ENCODE assay signal across 9 cellular contexts in the genomic region with DNA sequence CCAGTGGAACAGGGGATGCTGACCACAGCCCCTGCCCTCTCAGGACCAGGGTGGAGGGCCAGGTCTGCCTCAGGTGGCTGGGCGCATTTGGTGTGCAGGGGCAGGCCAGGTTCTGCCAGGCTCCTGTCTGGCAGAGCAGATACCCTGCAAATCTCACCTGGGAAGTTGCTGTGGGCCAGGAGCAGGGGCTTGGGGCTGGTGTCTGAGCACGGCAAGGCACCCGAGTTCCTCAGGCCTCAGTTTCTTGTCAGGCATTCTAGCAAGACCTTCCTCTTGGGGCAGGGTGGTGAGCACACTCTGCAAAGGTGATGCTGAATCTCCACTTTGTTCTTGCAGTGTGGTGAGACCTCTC. TPM values are rescaled to one million over a fixed set of nuclear protein-coding genes. Genes with fewer than 3 reads are reported as not detected.
DNase-seq lines count a peak whose midpoint lies in the region; ATAC-seq and TF ChIP-seq lines count a peak whose summit lies in the region.
"Had no signal": no experiment of that assay in that cellular context is flagged by ENCODE, and none has a peak within 500 bp of the region (broad histone marks: within the 10 kb centered on the region; RNA-seq: fewer than 3 reads in every experiment).

No MANE protein-coding gene starts in this region.

- no peak for ATAC-seq in WTC11
- ATAC-seq in GM21529 (IDR thresholded peaks at IDR 0.05; ENCODE audit: unreplicated experiment) = no peak
- no peak for ATAC-seq in HG02588 (IDR thresholded peaks at IDR 0.05; ENCODE audit: unreplicated experiment)

- peak overlapping the region; percentile 18 to 29 for H3K9ac ChIP-seq in stomach smooth muscle (ENCODE audit: low read length in 2 of 2)

- peak overlapping the region in 1 of 2 donors; percentile 81 for H3K4me3 ChIP-seq in stomach smooth muscle (ENCODE audit: low read length in 2 of 2)

- no peak overlapping the region for H3K27ac ChIP-seq in stomach smooth muscle (ENCODE audit: low read length)

- H3K4me3 Mint-ChIP-seq in activated CD4-positive, alpha-beta T cell treated with anti-CD3 and anti-CD28 coated beads, Interleukin-2, amount 10 ng/mL, durations not matched to agents 7 days and 5 days = peak overlapping the region; percentile 64
- peak overlapping the region; percentile 70 for H3K4me3 Mint-ChIP-seq in WTC11
- H3K4me3 Mint-ChIP-seq in immature natural killer cell = peak overlapping the region; percentile 38 to 74 (median 68)

- H3K36me3 Mint-ChIP-seq in activated CD4-positive, alpha-beta T cell treated with anti-CD3 and anti-CD28 coated beads, Interleukin-2, amount 10 ng/mL, durations not matched to agents 7 days and 5 days (ENCODE audit: low read depth) = no peaks in the 10 kb centered on the region
- no peaks in the 10 kb centered on the region for H3K36me3 Mint-ChIP-seq in WTC11
- no peaks in the 10 kb centered on the region for H3K36me3 Mint-ChIP-seq in immature natural killer cell

- POLR2A ChIA-PET in activated CD4-positive, alpha-beta T cell treated with anti-CD3 and anti-CD28 coated beads, Interleukin-2, amount 10 ng/mL, durations not matched to agents 7 days and 5 days (lab: Charles Lee) = no interaction called here
- POLR2A ChIA-PET in WTC11 (lab: Charles Lee) = no interaction called here

- no peaks in the 10 kb centered on the region for H3K9me3 Mint-ChIP-seq in activated CD4-positive, alpha-beta T cell treated with anti-CD3 and anti-CD28 coated beads, Interleukin-2, amount 10 ng/mL, durations not matched to agents 7 days and 5 days
- H3K9me3 Mint-ChIP-seq in WTC11 (no peaks in the 10 kb centered on the region), immature natural killer cell (no peaks in the 10 kb centered on the region)

- no peak for DNase-seq in activated CD4-positive, alpha-beta T cell treated with anti-CD3 and anti-CD28 coated beads, Interleukin-2, amount 10 ng/mL, durations not matched to agents 7 days and 5 days
- no peak for DNase-seq in activated CD4-positive, alpha-beta T cell treated with anti-CD3 and anti-CD28 coated beads for 1 hour
- no peak for DNase-seq in WTC11 (ENCODE audit: low spot score)
- DNase-seq in immature natural killer cell = no peak
- DNase-seq in NK-92 (lab: John Stamatoyannopoulos, UW; ENCODE audit: unreplicated experiment) = no peak
- DNase-seq: NCI-H345 had no signal

- CTCF ChIA-PET in activated CD4-positive, alpha-beta T cell treated with anti-CD3 and anti-CD28 coated beads, Interleukin-2, amount 10 ng/mL, durations not matched to agents 7 days and 5 days (lab: Charles Lee) = interaction anchor here (0.9 to 1.3 kb wide), 2 partner anchors 16 to 22 kb away, joined by 3 to 4 read pairs; no protein-coding TSS in a partner anchor
- CTCF ChIA-PET in WTC11 (lab: Charles Lee) = interaction anchor here (0.9 to 1.3 kb wide), 3 partner anchors 8 to 223 kb away, joined by 3 to 4 read pairs (median 3); no protein-coding TSS in a partner anchor

- no peaks in the 10 kb centered on the region for H3K27me3 Mint-ChIP-seq in activated CD4-positive, alpha-beta T cell treated with anti-CD3 and anti-CD28 coated beads, Interleukin-2, amount 10 ng/mL, durations not matched to agents 7 days and 5 days
- H3K27me3 Mint-ChIP-seq in WTC11 (ENCODE audit: low read depth) = no peaks in the 10 kb centered on the region; the same call in 1 of the 2 replicates
- peaks cover 6 to 8% (median 8%) of the 10 kb centered on the region in 3 donors for H3K27me3 Mint-ChIP-seq in immature natural killer cell (ENCODE audit: low read depth in 3 of 3)

- peaks cover 16% of the 10 kb centered on the region for H3K4me1 ChIP-seq in stomach smooth muscle (ENCODE audit: control insufficient read depth, insufficient read depth, low read length)

- TF ChIP-seq CTCF in WTC11 (IDR thresholded peaks at IDR 0.05) = no peak

- H3K27me3 ChIP-seq in stomach smooth muscle (ENCODE audit: control insufficient read depth in 1 of 2, insufficient read depth in 2 of 2, low read length in 2 of 2) = no peaks in the 10 kb centered on the region

- H3K9me3 ChIP-seq in stomach smooth muscle (ENCODE audit: control insufficient read depth in 2 of 2, low read length in 2 of 2) = no peaks in the 10 kb centered on the region

- H3K36me3 ChIP-seq in stomach smooth muscle (ENCODE audit: control insufficient read depth in 2 of 2, insufficient read depth in 2 of 2, low read length in 2 of 2) = no peaks in the 10 kb centered on the region

- peaks cover 21% of the 10 kb centered on the region for H3K4me1 Mint-ChIP-seq in activated CD4-positive, alpha-beta T cell treated with anti-CD3 and anti-CD28 coated beads, Interleukin-2, amount 10 ng/mL, durations not matched to agents 7 days and 5 days
- H3K4me1 Mint-ChIP-seq in WTC11 (peaks cover 4% of the 10 kb centered on the region; the same call in 1 of the 2 replicates), immature natural killer cell (peaks cover 13 to 20% of the 10 kb centered on the region in 2 donors)

- H3K27ac Mint-ChIP-seq in activated CD4-positive, alpha-beta T cell treated with anti-CD3 and anti-CD28 coated beads, Interleukin-2, amount 10 ng/mL, durations not matched to agents 7 days and 5 days = peak overlapping the region; percentile 68
- H3K27ac Mint-ChIP-seq in WTC11 (no peak overlapping the region), immature natural killer cell (peak overlapping the region in 3 of 6 donors; percentile 27 to 49 (median 46))

TF ChIP-seq in WTC11, 78 proteins besides CTCF, POLR2A, EP300 and RAD21:
- TF ChIP-seq IRF2 (CRISPR knock-in tag; IDR thresholded peaks at IDR 0.05; ENCODE audit: borderline replicate concordance, low read depth) = no peak

RNA-seq across cellular contexts. Expression of gene CRTC1, which starts 1.1 kb away (rescaled TPM):
- 10 to 100 TPM; 10.2 to 10.3 TPM for total RNA-seq in activated CD4-positive, alpha-beta T cell treated with anti-CD3 and anti-CD28 coated beads, Interleukin-2, amount 10 ng/mL, durations not matched to agents 7 days and 5 days
- 12.3 to 17.0 TPM (median 16.3 TPM) in 3 replicates for total RNA-seq in WTC11 (2021)
- polyA plus RNA-seq in immature natural killer cell = 1 to 10 TPM in 1 of 3 donors, under 1 TPM in 2; 0.50 to 1.1 (median 0.85) TPM

RNA-seq across cellular contexts. Expression of gene KLHL26, which starts 47.8 kb away (rescaled TPM):
- 10 to 100 TPM in 1 of 2 experiments, 1 to 10 TPM in 1; 10.0 to 11.4 TPM for total RNA-seq in activated CD4-positive, alpha-beta T cell treated with anti-CD3 and anti-CD28 coated beads, Interleukin-2, amount 10 ng/mL, durations not matched to agents 7 days and 5 days
- total RNA-seq in WTC11 (2021) = 13.1 to 14.2 TPM (median 14.2 TPM) in 3 replicates
- polyA plus RNA-seq in immature natural killer cell = 1 to 10 TPM; 1.6 to 4.8 (median 4.5) TPM
